ENCODE assay signal across 10 cellular contexts in the genomic region with DNA sequence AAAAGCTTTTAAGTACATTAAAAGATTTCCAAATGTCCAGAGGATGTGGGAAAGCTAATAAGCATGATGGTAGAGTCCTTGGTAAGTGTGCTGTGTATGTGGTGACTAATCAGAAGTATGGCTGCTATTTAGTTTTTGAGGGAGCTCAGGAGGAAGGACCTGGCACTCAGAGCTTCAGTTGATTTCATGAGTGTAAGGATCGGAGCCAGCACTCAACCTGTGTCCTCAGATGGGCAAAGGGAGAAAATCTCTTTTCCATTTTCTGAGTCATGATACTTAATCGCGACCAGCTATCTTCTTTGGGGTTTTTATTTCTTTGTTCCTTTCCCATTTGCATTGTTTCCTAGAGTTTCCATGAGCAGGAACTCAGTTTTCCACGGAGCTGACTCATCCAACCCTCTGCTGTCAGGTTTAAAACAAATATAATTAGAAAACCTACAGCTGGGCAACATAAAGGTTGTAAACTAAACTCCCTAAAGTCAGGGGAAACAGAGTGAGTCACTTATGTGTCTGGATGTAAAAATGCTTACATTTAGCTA.
A peak's percentile ranks its signal among the peaks of the same experiment; 100 is the strongest.
DNase-seq lines count a peak whose midpoint lies in the region; ATAC-seq and FAIRE-seq lines count a peak whose summit lies in the region.
"Had no signal": no experiment of that assay in that cellular context is flagged by ENCODE, and none has a peak within 500 bp of the region (broad histone marks: within the 10 kb centered on the region; RNA-seq: fewer than 3 reads in every experiment).

No MANE protein-coding gene starts in this region.

- no peaks in the 10 kb centered on the region for H3K36me3 ChIP-seq in effector memory CD4-positive, alpha-beta T cell (ENCODE audit: control insufficient read depth, insufficient read depth, low read length)

- ATAC-seq in Right ventricle myocardium superior (ENCODE audit: poor library complexity) (no peak), GM18519 (IDR thresholded peaks at IDR 0.05; ENCODE audit: low FRiP score, unreplicated experiment) (no peak), HG03520 (IDR thresholded peaks at IDR 0.05; ENCODE audit: unreplicated experiment) (no peak)

- peak; percentile 10 for FAIRE-seq in colon (lab: Jason Lieb, UNC)

- no peaks in the 10 kb centered on the region for H3K27me3 ChIP-seq in effector memory CD4-positive, alpha-beta T cell (replicated peaks; ENCODE audit: control insufficient read depth, insufficient read depth, low read length, poor library complexity, severe bottlenecking)

- no peak overlapping the region for H3K27ac ChIP-seq in effector memory CD4-positive, alpha-beta T cell (ENCODE audit: insufficient read depth, low read length, poor library complexity, severe bottlenecking)
- H3K27ac ChIP-seq: KMS-11 had no signal

- intact Hi-C loops in Right ventricle myocardium superior (cut with DNase I) = no loop called here

- H3K9me3 ChIP-seq in effector memory CD4-positive, alpha-beta T cell (ENCODE audit: control insufficient read depth, low read length) = no peaks in the 10 kb centered on the region

- no peaks in the 10 kb centered on the region for H3K4me1 ChIP-seq in effector memory CD4-positive, alpha-beta T cell (ENCODE audit: control insufficient read depth, insufficient read depth, low read length, poor library complexity, severe bottlenecking)

- no peak overlapping the region for H3K4me3 ChIP-seq in effector memory CD4-positive, alpha-beta T cell (ENCODE audit: insufficient read depth, low read depth, low read length, poor library complexity, severe bottlenecking)

- DNase-seq in Caki2 (ENCODE audit: low read depth) = peak; percentile 38
- DNase-seq in M059J (ENCODE audit: low read depth) = peak; percentile 83
- DNase-seq in myocyte (ENCODE audit: low read depth) = peak; percentile 14
- DNase-seq in Right ventricle myocardium superior = no peak
- no peak for DNase-seq in effector memory CD4-positive, alpha-beta T cell
- DNase-seq: activated CD4-positive, alpha-beta T cell treated with anti-CD3 and anti-CD28 coated beads, Interleukin-2, amount 50 U/mL, for 4 hours had no signal

- in situ Hi-C loops in Caki2 (cut with HindIII; ENCODE audit: low pct_unique_long_range_greater_than_20kb, low sequenced_read_pairs) = no loop called here

Comparison
In these comparisons a context has a peak if more than half of its experiments do, and no peak if none do; other contexts are left out.
1. DNase-seq: peak in Caki2 (single experiment), M059J (single experiment) and myocyte (single experiment); none in Right ventricle myocardium superior (single experiment) and effector memory CD4-positive, alpha-beta T cell (0 of 3).